Comparison of ENCODE assay signal across 6 cellular contexts in genomic region chr19:5623397-5624153, GRCh38. TPM values are rescaled to one million over a fixed set of nuclear protein-coding genes. Genes with fewer than 3 reads are reported as not detected.
A peak's percentile ranks its signal among the peaks of the same experiment; 100 is the strongest.
DNase-seq lines count a peak whose midpoint lies in the region; ATAC-seq and TF ChIP-seq lines count a peak whose summit lies in the region.

No MANE protein-coding gene starts in this region.

- H3K36me3 ChIP-seq in left lung, result peaks cover 0 to 59% of the 10 kb centered on the region in 2 donors

- H3K27me3 ChIP-seq in left lung, result no peaks in the 10 kb centered on the region

- ATAC-seq in HG02885 (IDR thresholded peaks at IDR 0.05; ENCODE audit: poor library complexity, unreplicated experiment), result peak; percentile 19
- no peak for ATAC-seq in activated T-cell treated with anti-CD3 and anti-CD28 coated beads, Interleukin-2, amount 50 U/mL, for 72 hours (replicated peaks in 1 of 2)
- peak; percentile 15 for ATAC-seq in left lung
- ATAC-seq in HG03520 (IDR thresholded peaks at IDR 0.05; ENCODE audit: unreplicated experiment), result no peak

- peaks cover 49 to 81% of the 10 kb centered on the region in 2 donors for H3K4me1 ChIP-seq in left lung

- intact Hi-C loops in left lung (cut with DNase I), result no loop called here

- no peaks in the 10 kb centered on the region for H3K9me3 Mint-ChIP-seq in activated T-cell treated with anti-CD3 and anti-CD28 coated beads, Interleukin-2, amount 50 U/mL, for 72 hours

- no peaks in the 10 kb centered on the region for H3K9me3 ChIP-seq in left lung

- H3K36me3 Mint-ChIP-seq in activated T-cell treated with anti-CD3 and anti-CD28 coated beads, Interleukin-2, amount 50 U/mL, for 72 hours (ENCODE audit: insufficient read depth in 2 of 2), result peaks cover 35 to 55% of the 10 kb centered on the region in 2 donors

- H3K27me3 Mint-ChIP-seq in activated T-cell treated with anti-CD3 and anti-CD28 coated beads, Interleukin-2, amount 50 U/mL, for 72 hours (ENCODE audit: low read depth), result no peaks in the 10 kb centered on the region

- peaks cover 72% of the 10 kb centered on the region for H3K4me1 Mint-ChIP-seq in activated T-cell treated with anti-CD3 and anti-CD28 coated beads, Interleukin-2, amount 50 U/mL, for 72 hours (ENCODE audit: low read depth)

- peak overlapping the region; percentile 91 to 96 for H3K27ac ChIP-seq in left lung

- H3K4me3 Mint-ChIP-seq in activated T-cell treated with anti-CD3 and anti-CD28 coated beads, Interleukin-2, amount 50 U/mL, for 72 hours, result peak overlapping the region; percentile 100

- TF ChIP-seq CTCF in left lung (IDR thresholded peaks at IDR 0.05), result no peak

- peak; percentile 16 to 26 for DNase-seq in activated T-cell treated with anti-CD3 and anti-CD28 coated beads, Interleukin-2, amount 50 U/mL, for 72 hours
- DNase-seq in left lung (no peak), NCI-H1048 (lab: John Stamatoyannopoulos, UW) (no peak), hepatic stellate cell (ENCODE audit: low spot score) (no peak)

- peak overlapping the region; percentile 94 to 99 for H3K4me3 ChIP-seq in left lung

- peak overlapping the region; percentile 100 for H3K27ac Mint-ChIP-seq in activated T-cell treated with anti-CD3 and anti-CD28 coated beads, Interleukin-2, amount 50 U/mL, for 72 hours

RNA-seq across cellular contexts. Expression of gene SAFB, which starts 0.7 kb away (rescaled TPM):
- total RNA-seq in activated T-cell treated with anti-CD3 and anti-CD28 coated beads, Interleukin-2, amount 50 U/mL, for 72 hours, result 100 to 1,000 TPM; 108 to 112 TPM
- 10 to 100 TPM; 63.7 to 92.2 TPM for total RNA-seq in left lung

RNA-seq across cellular contexts. Expression of gene SAFB2, which starts 1.0 kb away (rescaled TPM):
- 100 to 1,000 TPM in 1 of 2 donors, 10 to 100 TPM in 1; 83.2 to 106 TPM for total RNA-seq in activated T-cell treated with anti-CD3 and anti-CD28 coated beads, Interleukin-2, amount 50 U/mL, for 72 hours
- 10 to 100 TPM; 62.0 to 75.9 TPM for total RNA-seq in left lung

RNA-seq across cellular contexts. Expression of gene TINCR, which starts 55.8 kb away (rescaled TPM):
- under 1 TPM; 0.91 to 0.93 TPM for total RNA-seq in activated T-cell treated with anti-CD3 and anti-CD28 coated beads, Interleukin-2, amount 50 U/mL, for 72 hours
- under 1 TPM; 0.76 TPM for total RNA-seq in left lung

RNA-seq across cellular contexts. Expression of gene MICOS13, which starts 56.7 kb away (rescaled TPM):
- 10 to 100 TPM; 33.8 to 34.1 TPM for total RNA-seq in activated T-cell treated with anti-CD3 and anti-CD28 coated beads, Interleukin-2, amount 50 U/mL, for 72 hours
- total RNA-seq in left lung, result 10 to 100 TPM; 46.7 to 63.3 TPM

RNA-seq across cellular contexts. Expression of gene HSD11B1L, which starts 57.3 kb away (rescaled TPM):
- total RNA-seq in activated T-cell treated with anti-CD3 and anti-CD28 coated beads, Interleukin-2, amount 50 U/mL, for 72 hours, result 1 to 10 TPM; 3.0 to 5.1 TPM
- 10 to 100 TPM in 1 of 2 donors, 1 to 10 TPM in 1; 5.8 to 10.4 TPM for total RNA-seq in left lung

Comparison
In these comparisons a context has a peak if more than half of its experiments do, and no peak if none do; other contexts are left out.
1. ATAC-seq: peak in HG02885 (single experiment) and left lung (single experiment); none in activated T-cell treated with anti-CD3 and anti-CD28 coated beads, Interleukin-2, amount 50 U/mL, for 72 hours (0 of 2) and HG03520 (single experiment).
2. DNase-seq: peak in activated T-cell treated with anti-CD3 and anti-CD28 coated beads, Interleukin-2, amount 50 U/mL, for 72 hours (2 of 2); none in left lung (0 of 2), NCI-H1048 (single experiment) and hepatic stellate cell (single experiment).